Comparison of ENCODE assay signal across 1 cellular context in genomic region chr11:105937738-105938137, GRCh38.
TF ChIP-seq lines count a peak whose summit lies in the region.

No MANE protein-coding gene starts in this region.

TF ChIP-seq in WTC11, 78 proteins besides CTCF, POLR2A, EP300 and RAD21 (continued from another document):
- TF ChIP-seq E2F1 (CRISPR knock-in tag; IDR thresholded peaks at IDR 0.05) (no peak), USF1 (CRISPR knock-in tag; IDR thresholded peaks at IDR 0.05) (no peak), TP53 (CRISPR knock-in tag; IDR thresholded peaks at IDR 0.05) (no peak)
